Comparison of ENCODE assay signal across 31 cellular contexts in genomic region chrX:149910178-149910695, GRCh38. TPM values are rescaled to one million over a fixed set of nuclear protein-coding genes. Genes with fewer than 3 reads are reported as not detected.
DNase-seq lines count a peak whose midpoint lies in the region; ATAC-seq, FAIRE-seq and TF ChIP-seq lines count a peak whose summit lies in the region.
"Had no signal": no experiment of that assay in that cellular context is flagged by ENCODE, and none has a peak within 500 bp of the region (broad histone marks: within the 10 kb centered on the region; RNA-seq: fewer than 3 reads in every experiment).

No MANE protein-coding gene starts in this region.

- intact Hi-C loops in HepG2 (cut with micrococcal nuclease; ENCODE audit: unreplicated experiment) = no loop called here
- intact Hi-C loops in right lobe of liver (cut with DNase I) = no loop called here
- intact Hi-C loops in K562 (cut with micrococcal nuclease) = no loop called here

- H3K4me3 ChIP-seq in HepG2 (replicated peaks in 1 of 3; ENCODE audit: insufficient read depth in 1 of 3, low read depth in 2 of 3, low read length in 3 of 3) (no peak overlapping the region), right lobe of liver (no peak overlapping the region), K562 (no peak overlapping the region)
- H3K4me3 ChIP-seq: MG63, skin epidermis, thoracic aorta, uterus had no signal

- CTCF ChIA-PET in HepG2 (lab: Yijun Ruan, JAX; ENCODE audit: low intra/inter-chr PET ratio, low total read pairs) = no interaction called here
- CTCF ChIA-PET in K562 (lab: Yijun Ruan, JAX; ENCODE audit: low intra/inter-chr PET ratio) = no interaction called here

- TF ChIP-seq CTCF in HepG2 (CRISPR knock-in tag; IDR thresholded peaks at IDR 0.05) = no peak
- TF ChIP-seq CTCF in right lobe of liver (IDR thresholded peaks at IDR 0.05) = no peak
- TF ChIP-seq CTCF in K562 (IDR thresholded peaks at IDR 0.05 in 2 of 3, conservative IDR thresholded peaks at IDR 0.05 in 1 of 3; ENCODE audit: insufficient read depth in 2 of 3, low read depth in 1 of 3, low read length in 3 of 3) = no peak

- TF ChIP-seq POLR2A in HepG2 (IDR thresholded peaks at IDR 0.05; ENCODE audit: insufficient read depth in 1 of 2, low read depth in 2 of 2, low read length in 2 of 2) (no peak), right lobe of liver (IDR thresholded peaks at IDR 0.05) (no peak), K562 (conservative IDR thresholded peaks at IDR 0.05) (no peak)

- 89% methylated on average over 9 of the region's 9 CpGs for WGBS in HepG2 (ENCODE audit: low lambda C conversion rate)
- 91% methylated on average over 9 of the region's 9 CpGs for WGBS in right lobe of liver (ENCODE audit: insufficient coverage, low coverage, low lambda C conversion rate, missing lambda C conversion rate)
- 87% methylated on average over 8 of the region's 9 CpGs for WGBS in K562 (ENCODE audit: insufficient coverage, low coverage, missing lambda C conversion rate)

- no peaks in the 10 kb centered on the region for H3K9me1 ChIP-seq in K562 (ENCODE audit: control insufficient read depth, insufficient read depth, low read length)

- BruUV-seq in HepG2 (replicated peaks; lab: Mats Ljungman, UMichigan) (no TSS peak), K562 (replicated peaks; lab: Mats Ljungman, UMichigan) (no TSS peak)

- H3K4me2 ChIP-seq in HepG2 (ENCODE audit: low read depth, low read length) (no peak overlapping the region), K562 (ENCODE audit: insufficient read depth, low read length) (no peak overlapping the region)

- H3K27me3 ChIP-seq in HepG2 (ENCODE audit: control insufficient read depth in 1 of 2, insufficient read depth in 2 of 2, low read length in 2 of 2) (no peaks in the 10 kb centered on the region), right lobe of liver (no peaks in the 10 kb centered on the region), K562 (ENCODE audit: control insufficient read depth in 2 of 2, insufficient read depth in 2 of 2, low read length in 2 of 2) (no peaks in the 10 kb centered on the region)
- H3K27me3 ChIP-seq: MG63, uterus had no signal

- H3K9me3 ChIP-seq in HepG2 (ENCODE audit: low read length) (no peaks in the 10 kb centered on the region), right lobe of liver (no peaks in the 10 kb centered on the region), K562 (replicated peaks; ENCODE audit: control insufficient read depth, insufficient read depth, low read depth, low read length) (no peaks in the 10 kb centered on the region)
- H3K9me3 ChIP-seq: MG63, thoracic aorta, uterus had no signal

- ATAC-seq in HepG2 (peak; percentile 66), right lobe of liver (no peak), K562 (peak; percentile 46), HG03457 (IDR thresholded peaks at IDR 0.05; ENCODE audit: unreplicated experiment) (no peak)

- DNase-seq in NCI-H1092 treated with DMSO at 0.1 percent for 48 hours (lab: John Stamatoyannopoulos, UW) = peak; percentile 10
- no peak for DNase-seq in NCI-H1092 (lab: John Stamatoyannopoulos, UW)
- no peak for DNase-seq in HepG2 (ENCODE audit: low spot score)
- DNase-seq in right lobe of liver = no peak
- no peak for DNase-seq in K562 (ENCODE audit: extremely low read depth in 1 of 4, low spot score in 3 of 4)
- no peak for DNase-seq in dermis blood vessel endothelial cell
- no peak for DNase-seq in 8988T
- DNase-seq: activated CD4-positive, CD25-positive, alpha-beta regulatory T cell; amniotic stem cell; effector CD8-positive, alpha-beta T cell; MG63; naive B cell; NCI-H1930; NCI-H345; NK-92 treated with Interleukin-12 subunit alpha and Interleukin-12 subunit beta, amount 100 ng/mL, for 24 hours; occipital lobe; SHP77; T1000; uterus had no signal

- H2AFZ ChIP-seq in HepG2 (ENCODE audit: low read length) (no peak overlapping the region), K562 (ENCODE audit: low read depth, low read length) (peak overlapping the region; percentile 33; the same call in 1 of the 2 replicates)

- H3K4me1 ChIP-seq in HepG2 (ENCODE audit: insufficient read depth, low read length) (no peaks in the 10 kb centered on the region), right lobe of liver (no peaks in the 10 kb centered on the region), K562 (replicated peaks in 1 of 2; ENCODE audit: control insufficient read depth in 2 of 2, insufficient read depth in 2 of 2, low read length in 2 of 2) (no peaks in the 10 kb centered on the region; a peak in 1 of 5 replicates)
- H3K4me1 ChIP-seq: uterus had no signal

- no peak overlapping the region for H3K27ac ChIP-seq in HepG2 (ENCODE audit: extremely low read length, insufficient read depth, low read length)
- no peak overlapping the region for H3K27ac ChIP-seq in right lobe of liver
- H3K27ac ChIP-seq in K562 (ENCODE audit: extremely low read depth, low read depth, low read length) = no peak overlapping the region
- H3K27ac ChIP-seq: skin epidermis, thoracic aorta, uterus had no signal

- POLR2A ChIA-PET in HepG2 (lab: Yijun Ruan, JAX) = no interaction called here
- POLR2A ChIA-PET in K562 (lab: Yijun Ruan, JAX) = no interaction called here

- H3K9ac ChIP-seq in HepG2 (ENCODE audit: insufficient read depth, low read depth, low read length) = no peak overlapping the region
- no peak overlapping the region for H3K9ac ChIP-seq in K562 (ENCODE audit: insufficient read depth in 1 of 2, low read depth in 2 of 2, low read length in 2 of 2)

- TF ChIP-seq RAD21 in HepG2 (CRISPR knock-in tag; IDR thresholded peaks at IDR 0.05) (no peak), K562 (CRISPR knock-in tag; conservative IDR thresholded peaks at IDR 0.05 in 1 of 2, IDR thresholded peaks at IDR 0.05 in 1 of 2) (no peak)

- H3K36me3 ChIP-seq in HepG2 (replicated peaks in 1 of 2; ENCODE audit: control insufficient read depth in 1 of 2, insufficient read depth in 2 of 2, low read length in 2 of 2) (no peaks in the 10 kb centered on the region), right lobe of liver (no peaks in the 10 kb centered on the region), K562 (ENCODE audit: control insufficient read depth, insufficient read depth, low read length) (no peaks in the 10 kb centered on the region)
- H3K36me3 ChIP-seq: MG63, thoracic aorta, uterus had no signal

- in situ Hi-C loops in HepG2 (cut with HindIII; ENCODE audit: extremely low pct_ligation_motif_present, low pct_unique_long_range_greater_than_20kb) = no loop called here
- in situ Hi-C loops in K562 (cut with MboI) = no loop called here

- TF ChIP-seq EP300 in HepG2 (IDR thresholded peaks at IDR 0.05; ENCODE audit: low read depth in 2 of 2, low read length in 2 of 2) (no peak), HepG2 (CRISPR knock-in tag; IDR thresholded peaks at IDR 0.05; ENCODE audit: borderline replicate concordance) (no peak), K562 (IDR thresholded peaks at IDR 0.05; ENCODE audit: low read length) (no peak)

- H4K20me1 ChIP-seq in HepG2 (ENCODE audit: insufficient read depth, low read length) (no peaks in the 10 kb centered on the region), K562 (replicated peaks; ENCODE audit: control insufficient read depth, insufficient read depth, low read length) (no peaks in the 10 kb centered on the region)

- FAIRE-seq in HepG2 (lab: Jason Lieb, UNC) = no peak
- no peak for FAIRE-seq in K562 (lab: Jason Lieb, UNC)
- FAIRE-seq: bronchial epithelial cell had no signal

- no peaks in the 10 kb centered on the region for H3K79me2 ChIP-seq in HepG2 (ENCODE audit: insufficient read depth, low read length)
- H3K79me2 ChIP-seq in K562 (ENCODE audit: control insufficient read depth, insufficient read depth, low read length) = no peaks in the 10 kb centered on the region

RNA-seq across cellular contexts. Expression of gene HSFX4, which starts 19.1 kb away (rescaled TPM):
- total RNA-seq in HepG2 (2016; rRNA removed; fragmentation: Illumina TruSeq; extraction: Trizol) (not detected in 2 replicates), right lobe of liver (not detected), K562 (2014; rRNA removed) (0.14 TPM in 1 of 2 replicates, not detected in the other), K562 (2014; rRNA removed; fragmentation: Illumina TruSeq; extraction: Trizol) (not detected in 2 replicates), K562 (2015; rRNA removed; fragmentation: Illumina TruSeq; extraction: Trizol) (not detected in 2 replicates), K562 (2021) (not detected in 2 replicates), dermis blood vessel endothelial cell (not detected in 2 replicates)
- not detected in 2 replicates for total RNA-seq in HepG2 (2016; cell fraction: cytosol; rRNA removed; fragmentation: Illumina TruSeq; extraction: Trizol; ENCODE audit: low read depth)
- total RNA-seq in HepG2 (2016; cell fraction: insoluble cytoplasmic fraction; rRNA removed; fragmentation: Illumina TruSeq; extraction: Trizol) = not detected in 2 replicates
- total RNA-seq in HepG2 (2016; cell fraction: membrane; rRNA removed; fragmentation: Illumina TruSeq; extraction: Trizol) = not detected in 2 replicates
- total RNA-seq in HepG2 (2016; cell fraction: nucleus; rRNA removed; fragmentation: Illumina TruSeq; extraction: Trizol) = not detected in 2 replicates
- polyA plus RNA-seq in HepG2 (2011; rRNA removed) (not detected in 2 replicates), K562 (2011; rRNA removed) (not detected in 2 replicates), K562 (2014; fragmentation: Illumina TruSeq; extraction: Trizol) (not detected in 2 replicates), K562 (2014; fragmentation: Nextera tagmentation; extraction: Ambion mirVana) (under 1 TPM; 0.10 to 0.24 TPM), K562 (2014; rRNA removed) (not detected in 2 replicates)
- not detected in 2 replicates for polyA plus RNA-seq in HepG2 (2011; cell fraction: cytosol; rRNA removed)
- polyA plus RNA-seq in HepG2 (2011; cell fraction: nucleus; rRNA removed) = not detected in 2 replicates
- 0.17 TPM in 1 of 2 replicates, not detected in the other for polyA plus RNA-seq in HepG2 (2012)
- polyA plus RNA-seq in HepG2 (2016; cell fraction: cytosol; fragmentation: Illumina TruSeq; extraction: Trizol; ENCODE audit: low read depth) = not detected in 2 replicates
- not detected in 2 replicates for polyA plus RNA-seq in HepG2 (2016; cell fraction: insoluble cytoplasmic fraction; fragmentation: Illumina TruSeq; extraction: Trizol; ENCODE audit: low read depth)
- polyA plus RNA-seq in HepG2 (2016; cell fraction: membrane; fragmentation: Illumina TruSeq; extraction: Trizol; ENCODE audit: low read depth) = not detected in 2 replicates
- polyA plus RNA-seq in HepG2 (2016; cell fraction: nucleus; fragmentation: Illumina TruSeq; extraction: Trizol; ENCODE audit: insufficient read depth, low read depth) = not detected in 2 replicates
- polyA minus RNA-seq in HepG2 (2011; rRNA and poly(A)+ RNA removed; ENCODE audit: low replicate concordance) = not detected in 2 replicates
- not detected in 2 replicates for polyA minus RNA-seq in HepG2 (2011; cell fraction: cytosol; rRNA and poly(A)+ RNA removed)
- polyA minus RNA-seq in HepG2 (2011; cell fraction: nucleus; rRNA and poly(A)+ RNA removed) = not detected in 2 replicates
- total RNA-seq in K562 (2011; cell fraction: chromatin; rRNA removed; ENCODE audit: low replicate concordance) = not detected in 2 replicates
- total RNA-seq in K562 (2011; cell fraction: nucleolus; rRNA removed) = not detected in 2 replicates
- not detected in 2 replicates for total RNA-seq in K562 (2011; cell fraction: nucleoplasm; rRNA removed)
- not detected in 2 replicates for polyA plus RNA-seq in K562 (2011; cell fraction: cytosol; rRNA removed)
- polyA plus RNA-seq in K562 (2011; cell fraction: nucleus; rRNA removed) = not detected in 2 replicates
- polyA plus RNA-seq in K562 (2012) = 0.20 TPM in 1 of 2 replicates, not detected in the other
- not detected in 2 replicates for polyA minus RNA-seq in K562 (2011; rRNA and poly(A)+ RNA removed)
- not detected in 2 replicates for polyA minus RNA-seq in K562 (2011; cell fraction: cytosol; rRNA and poly(A)+ RNA removed)
- polyA minus RNA-seq in K562 (2011; cell fraction: nucleus; rRNA and poly(A)+ RNA removed) = not detected in 2 replicates
- total RNA-seq: A172; activated naive CD4-positive, alpha-beta T cell treated with anti-CD3 and anti-CD28 coated beads for 36 hours; bronchial epithelial cell; CD4-positive, CD25-positive, alpha-beta regulatory T cell; epithelial cell of proximal tubule; liver; mesothelial cell of epicardium; occipital lobe; thoracic aorta; uterus had no signal
- polyA plus RNA-seq: CD4-positive, CD25-positive, alpha-beta regulatory T cell; IgD-negative memory B cell; liver had no signal

RNA-seq across cellular contexts. Expression of gene EOLA2, which starts 28.1 kb away (rescaled TPM):
- total RNA-seq in HepG2 (2016; rRNA removed; fragmentation: Illumina TruSeq; extraction: Trizol) = 22.0 and 29.0 TPM in 2 replicates
- total RNA-seq in HepG2 (2016; cell fraction: cytosol; rRNA removed; fragmentation: Illumina TruSeq; extraction: Trizol; ENCODE audit: low read depth) = 13.4 and 21.7 TPM in 2 replicates
- total RNA-seq in HepG2 (2016; cell fraction: insoluble cytoplasmic fraction; rRNA removed; fragmentation: Illumina TruSeq; extraction: Trizol) = 20.4 and 27.4 TPM in 2 replicates
- total RNA-seq in HepG2 (2016; cell fraction: membrane; rRNA removed; fragmentation: Illumina TruSeq; extraction: Trizol) = 28.1 and 36.4 TPM in 2 replicates
- total RNA-seq in HepG2 (2016; cell fraction: nucleus; rRNA removed; fragmentation: Illumina TruSeq; extraction: Trizol) = 14.2 and 19.6 TPM in 2 replicates
- polyA plus RNA-seq in HepG2 (2011; rRNA removed) = 20.4 and 23.8 TPM in 2 replicates
- 20.3 and 22.5 TPM in 2 replicates for polyA plus RNA-seq in HepG2 (2011; cell fraction: cytosol; rRNA removed)
- polyA plus RNA-seq in HepG2 (2011; cell fraction: nucleus; rRNA removed) = 38.1 and 38.2 TPM in 2 replicates
- polyA plus RNA-seq in HepG2 (2012) = 16.4 and 17.4 TPM in 2 replicates
- polyA plus RNA-seq in HepG2 (2016; cell fraction: cytosol; fragmentation: Illumina TruSeq; extraction: Trizol; ENCODE audit: low read depth) = 20.1 and 29.1 TPM in 2 replicates
- 32.3 and 36.8 TPM in 2 replicates for polyA plus RNA-seq in HepG2 (2016; cell fraction: insoluble cytoplasmic fraction; fragmentation: Illumina TruSeq; extraction: Trizol; ENCODE audit: low read depth)
- polyA plus RNA-seq in HepG2 (2016; cell fraction: membrane; fragmentation: Illumina TruSeq; extraction: Trizol; ENCODE audit: low read depth) = 23.6 and 37.1 TPM in 2 replicates
- polyA plus RNA-seq in HepG2 (2016; cell fraction: nucleus; fragmentation: Illumina TruSeq; extraction: Trizol; ENCODE audit: insufficient read depth, low read depth) = 30.4 and 33.6 TPM in 2 replicates
- 18.8 and 29.4 TPM in 2 replicates for polyA minus RNA-seq in HepG2 (2011; rRNA and poly(A)+ RNA removed; ENCODE audit: low replicate concordance)
- polyA minus RNA-seq in HepG2 (2011; cell fraction: cytosol; rRNA and poly(A)+ RNA removed) = 5.5 and 6.6 TPM in 2 replicates
- polyA minus RNA-seq in HepG2 (2011; cell fraction: nucleus; rRNA and poly(A)+ RNA removed) = 18.6 and 19.8 TPM in 2 replicates
- 10 to 100 TPM; 13.8 to 26.9 (median 16.7) TPM for total RNA-seq in right lobe of liver
- 49.7 and 65.0 TPM in 2 replicates for total RNA-seq in K562 (2011; cell fraction: chromatin; rRNA removed; ENCODE audit: low replicate concordance)
- 36.7 and 39.9 TPM in 2 replicates for total RNA-seq in K562 (2011; cell fraction: nucleolus; rRNA removed)
- total RNA-seq in K562 (2011; cell fraction: nucleoplasm; rRNA removed) = 38.2 and 44.3 TPM in 2 replicates
- 47.0 and 48.8 TPM in 2 replicates for total RNA-seq in K562 (2014; rRNA removed)
- total RNA-seq in K562 (2014; rRNA removed; fragmentation: Illumina TruSeq; extraction: Trizol) = 22.4 and 27.7 TPM in 2 replicates
- 27.6 and 29.1 TPM in 2 replicates for total RNA-seq in K562 (2015; rRNA removed; fragmentation: Illumina TruSeq; extraction: Trizol)
- total RNA-seq in K562 (2021) = 47.7 and 51.5 TPM in 2 replicates
- 50.8 and 61.5 TPM in 2 replicates for polyA plus RNA-seq in K562 (2011; rRNA removed)
- polyA plus RNA-seq in K562 (2011; cell fraction: cytosol; rRNA removed) = 44.4 and 46.6 TPM in 2 replicates
- polyA plus RNA-seq in K562 (2011; cell fraction: nucleus; rRNA removed) = 76.3 and 80.6 TPM in 2 replicates
- polyA plus RNA-seq in K562 (2012) = 42.9 and 43.6 TPM in 2 replicates
- 44.3 and 48.8 TPM in 2 replicates for polyA plus RNA-seq in K562 (2014; fragmentation: Illumina TruSeq; extraction: Trizol)
- polyA plus RNA-seq in K562 (2014; fragmentation: Nextera tagmentation; extraction: Ambion mirVana) = 10 to 100 TPM; 33.7 to 44.1 TPM
- polyA plus RNA-seq in K562 (2014; rRNA removed) = 52.2 and 52.9 TPM in 2 replicates
- polyA minus RNA-seq in K562 (2011; rRNA and poly(A)+ RNA removed) = 22.3 and 26.6 TPM in 2 replicates
- polyA minus RNA-seq in K562 (2011; cell fraction: cytosol; rRNA and poly(A)+ RNA removed) = 19.7 and 22.8 TPM in 2 replicates
- 22.7 and 23.0 TPM in 2 replicates for polyA minus RNA-seq in K562 (2011; cell fraction: nucleus; rRNA and poly(A)+ RNA removed)
- 16.4 and 21.3 TPM in 2 replicates for total RNA-seq in dermis blood vessel endothelial cell

RNA-seq across cellular contexts. Expression of gene MAGEA8, which starts 29.3 kb away (rescaled TPM):
- total RNA-seq in HepG2 (2016; rRNA removed; fragmentation: Illumina TruSeq; extraction: Trizol) (0.11 TPM in 1 of 2 replicates, not detected in the other), right lobe of liver (not detected), K562 (2014; rRNA removed) (1.5 and 1.8 TPM in 2 replicates), K562 (2014; rRNA removed; fragmentation: Illumina TruSeq; extraction: Trizol) (1.5 and 1.9 TPM in 2 replicates), K562 (2015; rRNA removed; fragmentation: Illumina TruSeq; extraction: Trizol) (1.3 and 1.8 TPM in 2 replicates), K562 (2021) (2.2 and 2.9 TPM in 2 replicates), dermis blood vessel endothelial cell (not detected in 2 replicates)
- total RNA-seq in HepG2 (2016; cell fraction: cytosol; rRNA removed; fragmentation: Illumina TruSeq; extraction: Trizol; ENCODE audit: low read depth) = not detected in 2 replicates
- total RNA-seq in HepG2 (2016; cell fraction: insoluble cytoplasmic fraction; rRNA removed; fragmentation: Illumina TruSeq; extraction: Trizol) = 0.10 TPM in 1 of 2 replicates, not detected in the other
- total RNA-seq in HepG2 (2016; cell fraction: membrane; rRNA removed; fragmentation: Illumina TruSeq; extraction: Trizol) = not detected in 2 replicates
- total RNA-seq in HepG2 (2016; cell fraction: nucleus; rRNA removed; fragmentation: Illumina TruSeq; extraction: Trizol) = not detected in 2 replicates
- polyA plus RNA-seq in HepG2 (2011; rRNA removed) (0.07 TPM in 1 of 2 replicates, not detected in the other), K562 (2011; rRNA removed) (1.3 and 4.6 TPM in 2 replicates), K562 (2014; fragmentation: Illumina TruSeq; extraction: Trizol) (2.2 and 2.4 TPM in 2 replicates), K562 (2014; fragmentation: Nextera tagmentation; extraction: Ambion mirVana) (1 to 10 TPM in 1 of 2 experiments, under 1 TPM in 1; 0.49 to 1.7 TPM), K562 (2014; rRNA removed) (2.1 and 2.5 TPM in 2 replicates)
- polyA plus RNA-seq in HepG2 (2011; cell fraction: cytosol; rRNA removed) = not detected in 2 replicates
- polyA plus RNA-seq in HepG2 (2011; cell fraction: nucleus; rRNA removed) = not detected in 2 replicates
- 0.20 TPM in 1 of 2 replicates, not detected in the other for polyA plus RNA-seq in HepG2 (2012)
- not detected in 2 replicates for polyA plus RNA-seq in HepG2 (2016; cell fraction: cytosol; fragmentation: Illumina TruSeq; extraction: Trizol; ENCODE audit: low read depth)
- not detected in 2 replicates for polyA plus RNA-seq in HepG2 (2016; cell fraction: insoluble cytoplasmic fraction; fragmentation: Illumina TruSeq; extraction: Trizol; ENCODE audit: low read depth)
- not detected in 2 replicates for polyA plus RNA-seq in HepG2 (2016; cell fraction: membrane; fragmentation: Illumina TruSeq; extraction: Trizol; ENCODE audit: low read depth)
- polyA plus RNA-seq in HepG2 (2016; cell fraction: nucleus; fragmentation: Illumina TruSeq; extraction: Trizol; ENCODE audit: insufficient read depth, low read depth) = not detected in 2 replicates
- not detected in 2 replicates for polyA minus RNA-seq in HepG2 (2011; rRNA and poly(A)+ RNA removed; ENCODE audit: low replicate concordance)
- not detected in 2 replicates for polyA minus RNA-seq in HepG2 (2011; cell fraction: cytosol; rRNA and poly(A)+ RNA removed)
- polyA minus RNA-seq in HepG2 (2011; cell fraction: nucleus; rRNA and poly(A)+ RNA removed) = not detected in 2 replicates
- 0.81 and 0.99 TPM in 2 replicates for total RNA-seq in K562 (2011; cell fraction: chromatin; rRNA removed; ENCODE audit: low replicate concordance)
- total RNA-seq in K562 (2011; cell fraction: nucleolus; rRNA removed) = 1.0 and 1.2 TPM in 2 replicates
- total RNA-seq in K562 (2011; cell fraction: nucleoplasm; rRNA removed) = 1.1 and 2.4 TPM in 2 replicates
- 1.3 and 3.0 TPM in 2 replicates for polyA plus RNA-seq in K562 (2011; cell fraction: cytosol; rRNA removed)
- polyA plus RNA-seq in K562 (2011; cell fraction: nucleus; rRNA removed) = 0.45 and 1.7 TPM in 2 replicates
- 3.4 and 5.4 TPM in 2 replicates for polyA plus RNA-seq in K562 (2012)
- 0.99 and 3.0 TPM in 2 replicates for polyA minus RNA-seq in K562 (2011; rRNA and poly(A)+ RNA removed)
- 1.0 TPM in 1 of 2 replicates, not detected in the other for polyA minus RNA-seq in K562 (2011; cell fraction: cytosol; rRNA and poly(A)+ RNA removed)
- polyA minus RNA-seq in K562 (2011; cell fraction: nucleus; rRNA and poly(A)+ RNA removed) = 0.40 and 0.44 TPM in 2 replicates
- total RNA-seq: A172; activated CD8-positive, alpha-beta memory T cell treated with anti-CD3 and anti-CD28 coated beads, Interleukin-2, amount 10 ng/mL, durations not matched to agents 7 days and 5 days; activated naive CD4-positive, alpha-beta T cell treated with anti-CD3 and anti-CD28 coated beads for 36 hours; bronchial epithelial cell; CD4-positive, CD25-positive, alpha-beta regulatory T cell; epithelial cell of proximal tubule; liver; mesothelial cell of epicardium; occipital lobe; thoracic aorta; uterus had no signal
- polyA plus RNA-seq: CD4-positive, CD25-positive, alpha-beta regulatory T cell; IgD-negative memory B cell; liver had no signal

Comparison
In these comparisons a context has a peak if more than half of its experiments do, and no peak if none do; other contexts are left out.
1. ATAC-seq: peak in HepG2 (single experiment) and K562 (single experiment); none in right lobe of liver (0 of 4) and HG03457 (single experiment).